1 cellular context compared by ENCODE assay signal in the genomic region with DNA sequence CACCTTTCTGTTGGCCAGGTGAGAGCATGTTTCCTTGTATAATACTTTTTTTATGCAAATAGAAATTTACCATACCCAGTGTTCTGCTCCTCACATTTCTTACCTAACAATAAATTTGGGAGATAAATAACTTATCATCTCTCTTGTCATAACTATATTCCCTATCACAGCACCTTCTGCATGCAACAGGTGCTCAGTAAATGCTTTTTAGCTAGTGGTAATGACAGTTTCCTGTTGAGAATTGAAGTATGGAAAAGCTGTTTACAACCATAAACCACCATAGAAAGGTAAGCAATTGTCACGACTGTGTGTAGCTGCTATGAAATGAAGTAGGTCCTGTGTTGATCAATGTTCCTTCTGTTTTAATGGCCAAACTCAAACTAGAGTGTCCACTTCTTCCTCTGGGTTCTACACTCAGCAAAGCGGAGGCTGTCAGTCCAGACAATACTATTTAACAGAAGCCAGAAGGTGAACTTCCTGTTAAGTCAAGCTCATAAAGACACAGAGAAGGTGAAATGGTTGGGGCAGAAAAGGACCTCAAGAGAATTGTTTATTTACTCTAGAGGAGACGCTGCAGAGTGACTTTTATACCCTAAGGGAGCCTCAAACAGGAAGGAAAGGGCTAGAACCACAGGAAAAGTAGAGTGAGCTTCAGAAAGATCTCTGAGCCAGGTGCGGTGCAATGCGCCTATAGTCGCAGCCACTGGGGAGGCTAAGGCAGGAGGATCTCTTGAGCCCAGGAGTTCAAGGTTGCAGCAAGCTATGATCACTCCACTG.
A peak's percentile ranks its signal among the peaks of the same experiment; 100 is the strongest.
TF ChIP-seq lines count a peak whose summit lies in the region.

No MANE protein-coding gene starts in this region.

TF ChIP-seq in HEK293, 187 proteins besides CTCF, POLR2A, EP300 and RAD21 (continued from another document):
- no peak for TF ChIP-seq ZBTB21 (tag by site-specific recombination; IDR thresholded peaks at IDR 0.05)
- no peak for TF ChIP-seq ZNF660 (tag by site-specific recombination; IDR thresholded peaks at IDR 0.05)
- peak; percentile 77 for TF ChIP-seq SCRT2 (tag by site-specific recombination; IDR thresholded peaks at IDR 0.05)
- TF ChIP-seq ZNF629 (tag by site-specific recombination; IDR thresholded peaks at IDR 0.05): no peak
- TF ChIP-seq SCRT1 (tag by site-specific recombination; IDR thresholded peaks at IDR 0.05; ENCODE audit: borderline replicate concordance): 0 out of 2 replicates have a peak, but pooled peaks have one; percentile 15
- TF ChIP-seq SALL2 (tag by site-specific recombination; IDR thresholded peaks at IDR 0.05; ENCODE audit: borderline replicate concordance): no peak
- TF ChIP-seq ZNF10 (tag by site-specific recombination; IDR thresholded peaks at IDR 0.05): no peak
- TF ChIP-seq ZNF571 (tag by site-specific recombination; IDR thresholded peaks at IDR 0.05): no peak
- TF ChIP-seq ZNF664 (tag by site-specific recombination; IDR thresholded peaks at IDR 0.05): no peak
- TF ChIP-seq ZBTB20 (tag by site-specific recombination; IDR thresholded peaks at IDR 0.05): no peak
- TF ChIP-seq HOXD13 (CRISPR knock-in tag; IDR thresholded peaks at IDR 0.05; ENCODE audit: borderline replicate concordance): no peak
- no peak for TF ChIP-seq ZNF610 (tag by site-specific recombination; IDR thresholded peaks at IDR 0.05; ENCODE audit: borderline replicate concordance)
- no peak for TF ChIP-seq ZNF658 (tag by site-specific recombination; IDR thresholded peaks at IDR 0.05)
